In the genomic region with DNA sequence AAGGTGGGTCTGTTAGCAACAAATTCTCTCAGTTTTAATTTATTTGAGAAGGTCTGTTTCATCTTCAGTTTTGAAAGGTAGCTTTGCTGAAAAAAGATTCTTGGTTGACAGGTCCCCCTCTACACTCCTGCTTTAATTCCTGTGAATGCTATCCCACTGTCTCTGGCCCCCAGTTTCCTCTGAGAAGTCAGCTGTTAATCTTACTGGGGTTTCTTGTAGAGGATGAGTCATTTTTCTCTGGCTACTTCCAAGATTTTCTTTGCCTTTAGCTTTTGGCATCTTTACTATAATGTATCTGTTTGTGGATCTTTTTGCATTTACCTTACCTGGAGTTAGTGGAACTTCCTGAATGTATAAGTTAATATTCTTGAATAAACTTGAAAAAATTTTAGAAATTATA, we compare ENCODE assay signal across 17 cellular contexts.
DNase-seq lines count a peak whose midpoint lies in the region; ATAC-seq and TF ChIP-seq lines count a peak whose summit lies in the region.
"Had no signal": no experiment of that assay in that cellular context is flagged by ENCODE, and none has a peak within 500 bp of the region (broad histone marks: within the 10 kb centered on the region; RNA-seq: fewer than 3 reads in every experiment).

No MANE protein-coding gene starts in this region.

- H3K4me1 ChIP-seq in HEK293 (ENCODE audit: control insufficient read depth, insufficient read depth, low read length) (no peaks in the 10 kb centered on the region), SJCRH30 (no peaks in the 10 kb centered on the region)

- H3K9me3 ChIP-seq in HEK293 (ENCODE audit: control insufficient read depth, insufficient read depth, low read depth, low read length) (no peaks in the 10 kb centered on the region), SJCRH30 (replicated peaks) (peaks cover 5% of the 10 kb centered on the region; the same call in 1 of the 2 replicates)

- H3K36me3 ChIP-seq in HEK293 (ENCODE audit: control insufficient read depth in 2 of 2, insufficient read depth in 1 of 2, low read length in 2 of 2) (peaks cover 14 to 59% of the 10 kb centered on the region in 2 experiments), SJCRH30 (peaks cover 52% of the 10 kb centered on the region)

- POLR2A ChIA-PET in HEK293 (lab: Yijun Ruan, JAX): interaction anchor here (0.6 kb wide), 1 partner anchor 105 kb away, joined by 3 read pairs; no protein-coding TSS in a partner anchor

- peak; percentile 12 for DNase-seq in EH (ENCODE audit: low read depth)
- DNase-seq in RKO (ENCODE audit: low spot score): peak; percentile 31
- DNase-seq in fibroblast of the aortic adventitia (ENCODE audit: low read depth): peak; percentile 3
- no peak for DNase-seq in SJCRH30
- DNase-seq in SW 1271 (lab: John Stamatoyannopoulos, UW): no peak
- DNase-seq: C1 segment of cervical spinal cord; DMS 273 treated with DMSO at 0.1 percent for 48 hours; KBM-7; MM.1S; NCI-H1436; NCI-H2227 treated with DMSO at 0.1 percent for 48 hours; NCI-H526; NK-92 treated with Interleukin-12 subunit alpha and Interleukin-12 subunit beta, amount 100 ng/mL, for 24 hours; T-cell had no signal

- CTCF ChIA-PET in HEK293 (lab: Yijun Ruan, JAX): interaction anchor here (0.7 kb wide), 1 partner anchor 94 kb away, joined by 3 read pairs; no protein-coding TSS in a partner anchor

- TF ChIP-seq CTCF in HEK293 (tag by site-specific recombination; IDR thresholded peaks at IDR 0.05) (no peak), fibroblast of the aortic adventitia (IDR thresholded peaks at IDR 0.05; ENCODE audit: insufficient read depth, low read length) (no peak)

- H3K27ac ChIP-seq in HEK293 (ENCODE audit: extremely low read depth, low read depth, low read length) (no peak overlapping the region), SJCRH30 (no peak overlapping the region)

- ATAC-seq in esophagus mucosa (no peak), HG02642 (IDR thresholded peaks at IDR 0.05; ENCODE audit: poor library complexity, unreplicated experiment) (no peak)
- ATAC-seq: T-cell had no signal

- no peak overlapping the region for H3K4me3 ChIP-seq in HEK293 (ENCODE audit: low read depth, low read length)
- no peak overlapping the region for H3K4me3 ChIP-seq in fibroblast of the aortic adventitia (ENCODE audit: low read depth, low read length)
- H3K4me3 ChIP-seq in SJCRH30: no peak overlapping the region

- H3K27me3 ChIP-seq in SJCRH30: no peaks in the 10 kb centered on the region

TF ChIP-seq in HEK293, 187 proteins besides CTCF, POLR2A, EP300 and RAD21:
- peak; percentile 50 for TF ChIP-seq SETDB1 (IDR thresholded peaks at IDR 0.05; ENCODE audit: insufficient read length, low read length)
- TF ChIP-seq ZNF585B (tag by site-specific recombination; IDR thresholded peaks at IDR 0.05): no peak
- TF ChIP-seq ZNF837 (tag by site-specific recombination; IDR thresholded peaks at IDR 0.05): no peak

Comparison
In these comparisons a context has a peak if more than half of its experiments do, and no peak if none do; other contexts are left out.
1. DNase-seq: peak in EH (single experiment), RKO (single experiment) and fibroblast of the aortic adventitia (single experiment); none in SJCRH30 (0 of 2) and SW 1271 (0 of 2).